Comparison of ENCODE assay signal across 13 cellular contexts in the genomic region with DNA sequence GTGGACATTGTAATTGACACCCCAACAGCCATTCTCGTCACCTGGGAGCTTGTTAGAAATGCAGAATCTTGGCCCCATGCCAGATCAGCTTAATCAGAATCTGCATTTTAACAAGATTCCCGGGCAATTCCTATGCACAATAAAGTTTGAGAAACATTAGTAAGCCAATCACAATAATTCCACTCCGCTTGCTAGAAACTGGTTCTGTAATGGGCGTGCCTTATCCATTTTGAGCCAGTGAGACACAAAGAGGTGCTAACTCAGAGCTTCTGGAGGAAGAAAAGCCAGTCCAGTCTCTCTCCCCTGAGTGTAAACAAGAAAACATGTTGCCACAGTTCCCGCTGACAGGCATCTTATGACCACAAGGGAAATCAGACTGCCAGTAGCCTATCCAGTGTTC. TPM values are rescaled to one million over a fixed set of nuclear protein-coding genes. Genes with fewer than 3 reads are reported as not detected.
DNase-seq lines count a peak whose midpoint lies in the region; ATAC-seq and TF ChIP-seq lines count a peak whose summit lies in the region.
"Had no signal": no experiment of that assay in that cellular context is flagged by ENCODE, and none has a peak within 500 bp of the region (broad histone marks: within the 10 kb centered on the region; RNA-seq: fewer than 3 reads in every experiment).

No MANE protein-coding gene starts in this region.

- H3K9me3 ChIP-seq in mammary epithelial cell (replicated peaks; ENCODE audit: insufficient read depth, low read length) (no peaks in the 10 kb centered on the region), prostate gland (no peaks in the 10 kb centered on the region), adrenal gland (replicated peaks in 1 of 3) (no peaks in the 10 kb centered on the region)
- H3K9me3 ChIP-seq: thoracic aorta had no signal

- no peak overlapping the region for H2AFZ ChIP-seq in mammary epithelial cell (ENCODE audit: low read depth, low read length)

- ATAC-seq in HG03025 (IDR thresholded peaks at IDR 0.05; ENCODE audit: low FRiP score, unreplicated experiment) = no peak
- ATAC-seq: activated CD4-positive, CD25-positive, alpha-beta regulatory T cell treated with anti-CD3 and anti-CD28 coated beads, Interleukin-2, amount 50 U/mL, for 24 hours; sciatic nerve had no signal

- in situ Hi-C loops in mammary epithelial cell (cut with MboI; ENCODE audit: low sequenced_read_pairs in 2 of 2) = no loop called here

- H4K20me1 ChIP-seq in mammary epithelial cell (ENCODE audit: insufficient read depth, low read length) = no peaks in the 10 kb centered on the region

- H3K79me2 ChIP-seq in mammary epithelial cell (ENCODE audit: insufficient read depth, low read length) = peaks cover 19% of the 10 kb centered on the region

- WGBS in mammary epithelial cell (ENCODE audit: low coverage, missing lambda C conversion rate) = 84% methylated on average over 5 of the region's 5 CpGs
- 40% methylated on average over 5 of the region's 5 CpGs for WGBS in prostate gland
- 83 to 88% (median 85%) methylated on average over 5 of the region's 5 CpGs for WGBS in adrenal gland, 4 donors

- H3K36me3 ChIP-seq in mammary epithelial cell (ENCODE audit: insufficient read depth, low read length) (no peaks in the 10 kb centered on the region), prostate gland (no peaks in the 10 kb centered on the region), adrenal gland (replicated peaks in 1 of 2) (no peaks in the 10 kb centered on the region)
- H3K36me3 ChIP-seq: thoracic aorta had no signal

- TF ChIP-seq POLR2A in prostate gland (IDR thresholded peaks at IDR 0.05) = no peak
- no peak for TF ChIP-seq POLR2A in adrenal gland (IDR thresholded peaks at IDR 0.05)

- CTCF ChIA-PET in mammary epithelial cell (lab: Charles Lee; ENCODE audit: low non-redundant PET) = no interaction called here

- H3K4me2 ChIP-seq in mammary epithelial cell (ENCODE audit: insufficient read depth, low read depth, low read length) = no peak overlapping the region

- no TSS peak for BruUV-seq in mammary epithelial cell (replicated peaks; lab: Mats Ljungman, UMichigan)

- peaks cover 32% of the 10 kb centered on the region for H3K4me1 ChIP-seq in mammary epithelial cell (ENCODE audit: insufficient read depth, low read length)
- peaks cover 10% of the 10 kb centered on the region for H3K4me1 ChIP-seq in prostate gland (replicated peaks)
- peaks cover 22 to 26% of the 10 kb centered on the region in 2 donors for H3K4me1 ChIP-seq in adrenal gland (replicated peaks in 1 of 2)

- peak; percentile 89 for DNase-seq in NCI-H2171 (lab: John Stamatoyannopoulos, UW)
- DNase-seq in NCI-H2171 treated with DMSO at 0.1 percent for 48 hours (lab: John Stamatoyannopoulos, UW) = no peak
- DNase-seq in NCI-H2107 treated with DMSO at 0.1 percent for 48 hours (lab: John Stamatoyannopoulos, UW; ENCODE audit: unreplicated experiment) = peak; percentile 78
- DNase-seq in mammary epithelial cell = peak; percentile 42
- DNase-seq in prostate gland (ENCODE audit: low spot score) = peak; percentile 60
- DNase-seq in adrenal gland = no peak
- no peak for DNase-seq in activated CD8-positive, alpha-beta memory T cell treated with anti-CD3 and anti-CD28 coated beads, Interleukin-2, amount 50 U/mL, for 48 hours
- DNase-seq: caudate nucleus, NCI-H2081 treated with DMSO at 0.1 percent for 48 hours had no signal

- H3K27me3 ChIP-seq in mammary epithelial cell (ENCODE audit: insufficient read depth, low read length) = no peaks in the 10 kb centered on the region
- H3K27me3 ChIP-seq in prostate gland (replicated peaks; ENCODE audit: insufficient read depth) = no peaks in the 10 kb centered on the region
- no peaks in the 10 kb centered on the region for H3K27me3 ChIP-seq in adrenal gland

- no peak overlapping the region for H3K27ac ChIP-seq in mammary epithelial cell (ENCODE audit: insufficient read depth, low read depth, low read length)
- H3K27ac ChIP-seq in prostate gland = peak overlapping the region; percentile 98
- peak overlapping the region in 1 of 5 donors; percentile 5 for H3K27ac ChIP-seq in adrenal gland
- H3K27ac ChIP-seq: thoracic aorta had no signal

- H3K4me3 ChIP-seq in mammary epithelial cell (replicated peaks in 1 of 3; ENCODE audit: insufficient read depth in 1 of 3, low read depth in 2 of 3, low read length in 3 of 3) (no peak overlapping the region), prostate gland (no peak overlapping the region), adrenal gland (no peak overlapping the region)
- H3K4me3 ChIP-seq: thoracic aorta had no signal

- TF ChIP-seq CTCF in mammary epithelial cell (conservative IDR thresholded peaks at IDR 0.05 in 1 of 2, IDR thresholded peaks at IDR 0.05 in 1 of 2; ENCODE audit: extremely low read depth in 1 of 2, insufficient read depth in 1 of 2, low read depth in 1 of 2, low read length in 2 of 2) (no peak), prostate gland (IDR thresholded peaks at IDR 0.05) (peak in 1 of 4 experiments; percentile 8), adrenal gland (IDR thresholded peaks at IDR 0.05) (no peak)

- dilution Hi-C loops in mammary epithelial cell (cut with HindIII; ENCODE audit: low sequenced_read_pairs) = no loop called here

- H3K9ac ChIP-seq in mammary epithelial cell (ENCODE audit: insufficient read depth, low read length) = no peak overlapping the region

- intact Hi-C loops in mammary epithelial cell (cut with micrococcal nuclease) = no loop called here
- intact Hi-C loops in prostate gland (cut with DNase I) = no loop called here
- intact Hi-C loops in adrenal gland (cut with DNase I) = no loop called here

RNA-seq across cellular contexts. Expression of gene PUM2, which starts 3.0 kb away (rescaled TPM):
- total RNA-seq in mammary epithelial cell (10 to 100 TPM; 50.7 to 60.8 TPM), prostate gland (10 to 100 TPM; 60.8 to 89.0 TPM), adrenal gland (100 to 1,000 TPM in 1 of 8 donors, 10 to 100 TPM in 7; 40.4 to 105 (median 61.3) TPM)
- polyA plus RNA-seq in mammary epithelial cell (28.5 TPM), adrenal gland (10 to 100 TPM; 25.5 to 53.7 (median 36.3) TPM)
- 48.0 TPM for polyA minus RNA-seq in mammary epithelial cell

Comparison
In these comparisons a context has a peak if more than half of its experiments do, and no peak if none do; other contexts are left out.
1. DNase-seq: peak in NCI-H2171 (single experiment), NCI-H2107 treated with DMSO at 0.1 percent for 48 hours (single experiment), mammary epithelial cell (single experiment) and prostate gland (single experiment); none in NCI-H2171 treated with DMSO at 0.1 percent for 48 hours (single experiment), adrenal gland (0 of 7) and activated CD8-positive, alpha-beta memory T cell treated with anti-CD3 and anti-CD28 coated beads, Interleukin-2, amount 50 U/mL, for 48 hours (single experiment).